In the genomic region with DNA sequence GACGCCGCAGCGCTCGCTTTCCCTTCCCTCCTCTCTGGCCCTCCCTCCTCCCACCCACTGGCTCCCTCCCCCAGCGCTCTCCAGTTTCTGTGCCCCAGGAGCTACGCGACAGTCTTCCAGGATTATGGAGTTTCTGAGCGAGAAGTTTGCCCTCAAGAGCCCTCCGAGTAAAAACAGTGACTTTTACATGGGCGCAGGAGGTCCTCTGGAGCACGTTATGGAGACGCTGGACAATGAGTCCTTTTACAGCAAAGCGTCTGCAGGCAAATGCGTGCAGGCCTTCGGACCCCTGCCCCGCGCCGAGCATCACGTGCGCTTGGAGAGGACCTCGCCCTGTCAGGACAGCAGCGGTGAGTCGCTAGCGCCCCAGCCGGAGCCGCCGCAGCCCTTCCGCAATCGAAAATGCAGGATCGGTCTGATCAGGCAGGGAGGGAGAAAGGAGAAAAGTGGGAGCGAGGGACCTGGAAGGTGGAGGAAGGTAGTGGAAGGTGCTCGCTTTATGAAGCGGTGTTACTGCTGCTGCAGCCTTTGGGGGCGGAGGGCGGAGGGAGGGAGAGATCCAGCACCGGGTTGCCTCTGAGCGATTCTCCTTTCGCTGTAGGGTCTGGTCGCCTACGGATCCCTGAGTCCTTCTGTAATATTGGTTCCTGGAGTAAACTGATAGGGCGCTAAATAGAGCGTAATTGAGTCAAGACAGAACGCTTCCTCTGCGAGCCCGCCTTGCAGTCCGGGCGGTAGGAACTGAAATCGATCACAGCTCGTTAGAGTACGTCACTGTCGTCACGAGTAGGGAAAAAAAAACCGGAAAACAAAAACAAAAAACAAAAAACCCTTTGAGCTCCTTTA, we compare ENCODE assay signal across 8 cellular contexts. TPM values are rescaled to one million over a fixed set of nuclear protein-coding genes. Genes with fewer than 3 reads are reported as not detected.
DNase-seq lines count a peak whose midpoint lies in the region; ATAC-seq lines count a peak whose summit lies in the region.

ALX1 (plus strand) TSS at position 83 of the 846 bp plus-strand sequence; CDS start at position 125, 42 bp downstream.

- no peak for ATAC-seq in activated CD4-positive, alpha-beta T cell treated with anti-CD3 and anti-CD28 coated beads for 36 hours

- H3K27ac Mint-ChIP-seq in activated CD4-positive, alpha-beta T cell treated with anti-CD3 and anti-CD28 coated beads for 36 hours, result no peak within 1 kb of the TSS
- peak within 1 kb of the TSS; percentile 29 for H3K27ac Mint-ChIP-seq in activated T-helper 1 cell treated with anti-CD3 and anti-CD28 coated beads, Interleukin-12 subunit alpha, Interleukin-12 subunit beta, Interleukin-2, Interleukin-4 antibody, amounts not matched to agents 30 ng/mL and 10 ng/mL and 1 ng/mL, durations not matched to agents 14 hours and 24 hours and 36 hours

- peak within 1 kb of the TSS; percentile 87 for H3K4me2 ChIP-seq in skeletal muscle satellite cell (ENCODE audit: low read length)

- H3K36me3 ChIP-seq in skeletal muscle satellite cell (ENCODE audit: insufficient read depth, low read length), result no peaks in the 10 kb centered on the region

- DNase-seq in activated CD4-positive, alpha-beta T cell treated with anti-CD3 and anti-CD28 coated beads for 36 hours, result peak; percentile 10
- DNase-seq in activated CD4-positive, alpha-beta T cell treated with anti-CD3 and anti-CD28 coated beads for 1 hour, result no peak
- DNase-seq in HuH-7 (ENCODE audit: low spot score), result peak; percentile 69
- DNase-seq in activated T-helper 1 cell treated with anti-CD3 and anti-CD28 coated beads, Interleukin-12 subunit alpha, Interleukin-12 subunit beta, Interleukin-2, Interleukin-4 antibody, amounts not matched to agents 30 ng/mL and 10 ng/mL and 1 ng/mL, durations not matched to agents 14 hours and 24 hours and 36 hours (ENCODE audit: low spot score), result no peak
- peak; percentile 13 for DNase-seq in hepatic stellate cell (ENCODE audit: low spot score)
- DNase-seq in stimulated activated CD4-positive, alpha-beta T cell treated with anti-CD3 and anti-CD28 coated beads, Interleukin-12 subunit alpha, Interleukin-12 subunit beta, amount 100 ng/mL, for 4 hours, result no peak
- no peak for DNase-seq in posterior vena cava (ENCODE audit: low spot score)

- H3K9me3 Mint-ChIP-seq in activated CD4-positive, alpha-beta T cell treated with anti-CD3 and anti-CD28 coated beads for 36 hours (ENCODE audit: low read depth), result peaks cover 1% of the 10 kb centered on the region
- no peaks in the 10 kb centered on the region for H3K9me3 Mint-ChIP-seq in activated T-helper 1 cell treated with anti-CD3 and anti-CD28 coated beads, Interleukin-12 subunit alpha, Interleukin-12 subunit beta, Interleukin-2, Interleukin-4 antibody, amounts not matched to agents 30 ng/mL and 10 ng/mL and 1 ng/mL, durations not matched to agents 14 hours and 24 hours and 36 hours

- H3K4me3 Mint-ChIP-seq in activated CD4-positive, alpha-beta T cell treated with anti-CD3 and anti-CD28 coated beads for 36 hours, result peak within 1 kb of the TSS; percentile 47
- H3K4me3 Mint-ChIP-seq in activated T-helper 1 cell treated with anti-CD3 and anti-CD28 coated beads, Interleukin-12 subunit alpha, Interleukin-12 subunit beta, Interleukin-2, Interleukin-4 antibody, amounts not matched to agents 30 ng/mL and 10 ng/mL and 1 ng/mL, durations not matched to agents 14 hours and 24 hours and 36 hours, result peak within 1 kb of the TSS; percentile 72

- peak within 1 kb of the TSS; percentile 6 for H3K9ac ChIP-seq in skeletal muscle satellite cell (ENCODE audit: low read depth, low read length)

- peaks cover 8% of the 10 kb centered on the region for H3K4me1 ChIP-seq in skeletal muscle satellite cell (ENCODE audit: control insufficient read depth, insufficient read depth, low read length)

- peaks cover 80% of the 10 kb centered on the region for H3K27me3 ChIP-seq in skeletal muscle satellite cell (ENCODE audit: control insufficient read depth, insufficient read depth, low read length)

- POLR2A ChIA-PET in activated CD4-positive, alpha-beta T cell treated with anti-CD3 and anti-CD28 coated beads for 36 hours (lab: Charles Lee), result no interaction called here

- CTCF ChIA-PET in activated CD4-positive, alpha-beta T cell treated with anti-CD3 and anti-CD28 coated beads for 36 hours (lab: Charles Lee), result interaction anchor here (0.6 to 1.3 kb wide), 5 partner anchors 25 to 1722 kb away, joined by 3 to 5 read pairs (median 3); no protein-coding TSS in a partner anchor

- peaks cover 5% of the 10 kb centered on the region for H3K4me1 Mint-ChIP-seq in activated CD4-positive, alpha-beta T cell treated with anti-CD3 and anti-CD28 coated beads for 36 hours
- peaks cover 7% of the 10 kb centered on the region for H3K4me1 Mint-ChIP-seq in activated T-helper 1 cell treated with anti-CD3 and anti-CD28 coated beads, Interleukin-12 subunit alpha, Interleukin-12 subunit beta, Interleukin-2, Interleukin-4 antibody, amounts not matched to agents 30 ng/mL and 10 ng/mL and 1 ng/mL, durations not matched to agents 14 hours and 24 hours and 36 hours (ENCODE audit: low read depth)

- peaks cover 56% of the 10 kb centered on the region for H3K27me3 Mint-ChIP-seq in activated CD4-positive, alpha-beta T cell treated with anti-CD3 and anti-CD28 coated beads for 36 hours
- H3K27me3 Mint-ChIP-seq in activated T-helper 1 cell treated with anti-CD3 and anti-CD28 coated beads, Interleukin-12 subunit alpha, Interleukin-12 subunit beta, Interleukin-2, Interleukin-4 antibody, amounts not matched to agents 30 ng/mL and 10 ng/mL and 1 ng/mL, durations not matched to agents 14 hours and 24 hours and 36 hours (ENCODE audit: insufficient read depth), result peaks cover 52% of the 10 kb centered on the region

- no peaks in the 10 kb centered on the region for H3K36me3 Mint-ChIP-seq in activated CD4-positive, alpha-beta T cell treated with anti-CD3 and anti-CD28 coated beads for 36 hours (ENCODE audit: low read depth)
- no peaks in the 10 kb centered on the region for H3K36me3 Mint-ChIP-seq in activated T-helper 1 cell treated with anti-CD3 and anti-CD28 coated beads, Interleukin-12 subunit alpha, Interleukin-12 subunit beta, Interleukin-2, Interleukin-4 antibody, amounts not matched to agents 30 ng/mL and 10 ng/mL and 1 ng/mL, durations not matched to agents 14 hours and 24 hours and 36 hours (ENCODE audit: low read depth)

- intact Hi-C loops in activated CD4-positive, alpha-beta T cell treated with anti-CD3 and anti-CD28 coated beads for 36 hours (cut with DNase I, micrococcal nuclease), result no loop called here
- intact Hi-C loops in activated T-helper 1 cell treated with anti-CD3 and anti-CD28 coated beads, Interleukin-12 subunit alpha, Interleukin-12 subunit beta, Interleukin-2, Interleukin-4 antibody, amounts not matched to agents 30 ng/mL and 10 ng/mL and 1 ng/mL, durations not matched to agents 14 hours and 24 hours and 36 hours (cut with micrococcal nuclease), result no loop called here
- intact Hi-C loops in posterior vena cava (cut with DNase I), result no loop called here

- H3K4me3 ChIP-seq in skeletal muscle satellite cell (ENCODE audit: low read length), result peak within 1 kb of the TSS; percentile 68

- no peaks in the 10 kb centered on the region for H3K9me3 ChIP-seq in skeletal muscle satellite cell (replicated peaks; ENCODE audit: low read length)

RNA-seq across cellular contexts. Expression of gene ALX1, which starts in this region (rescaled TPM):
- total RNA-seq in activated CD4-positive, alpha-beta T cell treated with anti-CD3 and anti-CD28 coated beads for 36 hours, result not detected
- total RNA-seq in activated T-helper 1 cell treated with anti-CD3 and anti-CD28 coated beads, Interleukin-12 subunit alpha, Interleukin-12 subunit beta, Interleukin-2, Interleukin-4 antibody, amounts not matched to agents 30 ng/mL and 10 ng/mL and 1 ng/mL, durations not matched to agents 14 hours and 24 hours and 36 hours, result not detected in 2 replicates
- 0.66 and 1.3 TPM in 2 replicates for total RNA-seq in skeletal muscle satellite cell (2012; rRNA removed)
- total RNA-seq in posterior vena cava, result not detected

Comparison
In these comparisons a context has a peak if more than half of its experiments do, and no peak if none do; other contexts are left out.
1. Peak in DNase-seq in activated CD4-positive, alpha-beta T cell treated with anti-CD3 and anti-CD28 coated beads for 36 hours; RNA of the gene not detected or under 1 TPM.
2. DNase-seq: peak in HuH-7 (single experiment) and hepatic stellate cell (single experiment); none in activated CD4-positive, alpha-beta T cell treated with anti-CD3 and anti-CD28 coated beads for 1 hour (single experiment), activated T-helper 1 cell treated with anti-CD3 and anti-CD28 coated beads, Interleukin-12 subunit alpha, Interleukin-12 subunit beta, Interleukin-2, Interleukin-4 antibody, amounts not matched to agents 30 ng/mL and 10 ng/mL and 1 ng/mL, durations not matched to agents 14 hours and 24 hours and 36 hours (single experiment), stimulated activated CD4-positive, alpha-beta T cell treated with anti-CD3 and anti-CD28 coated beads, Interleukin-12 subunit alpha, Interleukin-12 subunit beta, amount 100 ng/mL, for 4 hours (single experiment) and posterior vena cava (single experiment).